Comparison of ENCODE assay signal across 1 cellular context in the genomic region with DNA sequence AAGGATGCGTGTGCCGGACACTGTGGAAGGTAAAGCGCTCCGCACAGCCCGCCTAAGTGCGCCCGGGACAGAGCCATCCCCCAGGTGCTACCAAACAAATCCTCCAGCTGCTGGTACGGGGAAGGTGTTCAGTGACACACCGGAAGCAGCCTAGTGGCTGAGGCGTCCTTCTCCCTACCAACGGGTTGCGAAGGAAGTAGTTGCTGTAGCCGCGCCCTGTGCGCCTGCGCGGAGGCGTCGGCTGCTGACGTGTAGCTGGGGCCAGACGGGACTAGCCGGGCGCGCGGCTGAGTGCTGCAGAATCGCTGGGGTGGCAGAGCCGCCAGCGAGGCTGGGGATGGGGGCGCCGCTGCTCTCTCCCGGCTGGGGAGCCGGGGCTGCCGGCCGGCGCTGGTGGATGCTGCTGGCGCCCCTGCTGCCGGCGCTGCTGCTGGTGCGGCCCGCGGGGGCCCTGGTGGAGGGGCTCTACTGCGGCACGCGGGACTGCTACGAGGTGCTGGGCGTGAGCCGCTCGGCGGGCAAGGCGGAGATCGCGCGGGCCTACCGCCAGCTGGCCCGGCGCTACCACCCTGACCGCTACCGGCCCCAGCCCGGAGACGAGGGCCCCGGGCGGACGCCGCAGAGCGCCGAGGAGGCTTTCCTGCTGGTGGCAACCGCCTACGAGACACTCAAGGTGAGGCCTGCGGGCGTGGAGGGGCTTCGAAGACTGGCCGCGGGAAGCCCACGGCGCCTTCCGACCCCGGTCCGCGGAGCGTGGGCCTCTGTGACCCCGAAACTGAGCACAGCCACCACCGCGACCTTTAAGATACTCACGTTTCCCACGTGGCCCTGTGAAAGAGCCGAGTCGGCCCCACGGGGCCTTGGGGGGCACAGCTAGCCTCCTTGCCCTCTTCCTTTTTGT.
TF ChIP-seq lines count a peak whose summit lies in the region.

Gene DNAJC25, plus strand, starts transcription at position 264 of the 901 bp plus-strand sequence. Its CDS starts 74 bp downstream, at position 338.

TF ChIP-seq in IMR-90, 13 proteins besides CTCF, POLR2A, EP300 and RAD21 (continued from another document):
- TF ChIP-seq USF2 (IDR thresholded peaks at IDR 0.05; ENCODE audit: low read depth, low read length): peak; percentile 16; the same call in 1 of the 2 replicates
- no peak for TF ChIP-seq FOS (IDR thresholded peaks at IDR 0.05; ENCODE audit: low read depth, low read length)
- peak; percentile 49; the same call in 1 of the 2 replicates for TF ChIP-seq MAFK (IDR thresholded peaks at IDR 0.05; ENCODE audit: low read depth, low read length)
- peak; percentile 24; the same call in 1 of the 2 replicates for TF ChIP-seq MAZ (IDR thresholded peaks at IDR 0.05; ENCODE audit: borderline replicate concordance, low read depth, low read length)
- TF ChIP-seq, protein P1, sequence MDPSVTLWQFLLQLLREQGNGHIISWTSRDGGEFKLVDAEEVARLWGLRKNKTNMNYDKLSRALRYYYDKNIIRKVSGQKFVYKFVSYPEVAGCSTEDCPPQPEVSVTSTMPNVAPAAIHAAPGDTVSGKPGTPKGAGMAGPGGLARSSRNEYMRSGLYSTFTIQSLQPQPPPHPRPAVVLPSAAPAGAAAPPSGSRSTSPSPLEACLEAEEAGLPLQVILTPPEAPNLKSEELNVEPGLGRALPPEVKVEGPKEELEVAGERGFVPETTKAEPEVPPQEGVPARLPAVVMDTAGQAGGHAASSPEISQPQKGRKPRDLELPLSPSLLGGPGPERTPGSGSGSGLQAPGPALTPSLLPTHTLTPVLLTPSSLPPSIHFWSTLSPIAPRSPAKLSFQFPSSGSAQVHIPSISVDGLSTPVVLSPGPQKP (IDR thresholded peaks at IDR 0.05; ENCODE audit: borderline replicate concordance, low read depth, low read length): no peak
